In genomic region chrX:132631579-132632232, GRCh38 we compare ENCODE assay signal across 8 cellular contexts.
A peak's percentile ranks its signal among the peaks of the same experiment; 100 is the strongest.
DNase-seq lines count a peak whose midpoint lies in the region; ATAC-seq and TF ChIP-seq lines count a peak whose summit lies in the region.

No MANE protein-coding gene starts in this region.

- H3K27ac Mint-ChIP-seq in CD4-positive, alpha-beta memory T cell: no peak overlapping the region
- no peak overlapping the region for H3K27ac Mint-ChIP-seq in activated T-helper 2 cell treated with anti-CD3 and anti-CD28 coated beads, Interferon-gamma antibody, Interleukin-2, Interleukin-4, amounts not matched to agents 10 μg/mL and 5 μg/mL and 100 μg/mL, durations not matched to agents 14 hours and 24 hours and 36 hours

- no peak overlapping the region for H3K4me3 ChIP-seq in CD4-positive, alpha-beta memory T cell (ENCODE audit: low read length in 2 of 2)
- no peak overlapping the region for H3K4me3 ChIP-seq in NB4 (ENCODE audit: low read depth, low read length)
- no peak overlapping the region for H3K4me3 ChIP-seq in right lobe of liver

- no peak overlapping the region for H3K27ac ChIP-seq in CD4-positive, alpha-beta memory T cell (ENCODE audit: low read depth, low read length)
- H3K27ac ChIP-seq in right lobe of liver: no peak overlapping the region

- CTCF ChIA-PET in CD4-positive, alpha-beta memory T cell (lab: Charles Lee; ENCODE audit: partially characterized antibody): interaction anchor here (0.7 to 2.7 kb wide), 11 partner anchors 10 to 804 kb away, joined by 3 to 30 read pairs (median 5); no protein-coding TSS in a partner anchor

- TF ChIP-seq CTCF in NB4 (IDR thresholded peaks at IDR 0.05; ENCODE audit: low read depth, low read length) (peak; percentile 23), right lobe of liver (IDR thresholded peaks at IDR 0.05) (peak; percentile 40 to 65 (median 58))

- no peak for TF ChIP-seq POLR2A in NB4 (IDR thresholded peaks at IDR 0.05; ENCODE audit: extremely low read depth, insufficient read length)
- TF ChIP-seq POLR2A in right lobe of liver (IDR thresholded peaks at IDR 0.05): no peak

- H3K36me3 Mint-ChIP-seq in CD4-positive, alpha-beta memory T cell: no peaks in the 10 kb centered on the region
- H3K36me3 Mint-ChIP-seq in activated T-helper 2 cell treated with anti-CD3 and anti-CD28 coated beads, Interferon-gamma antibody, Interleukin-2, Interleukin-4, amounts not matched to agents 10 μg/mL and 5 μg/mL and 100 μg/mL, durations not matched to agents 14 hours and 24 hours and 36 hours (ENCODE audit: low read depth): no peaks in the 10 kb centered on the region

- DNase-seq in CD4-positive, alpha-beta memory T cell: peak in 4 of 5 donors; percentile 18 to 37 (median 26)
- peak; percentile 49 for DNase-seq in NB4 (ENCODE audit: low read depth)
- peak; percentile 6 to 37 for DNase-seq in T47D (ENCODE audit: low read depth in 1 of 2, low spot score in 1 of 2)
- no peak for DNase-seq in right lobe of liver
- no peak for DNase-seq in mesenteric fat pad (ENCODE audit: low spot score)
- no peak for DNase-seq in activated gamma-delta T cell treated with Interleukin-2 at 50 U/mL for 16 hours
- DNase-seq in activated T-helper 2 cell treated with anti-CD3 and anti-CD28 coated beads, Interferon-gamma antibody, Interleukin-2, Interleukin-4, amounts not matched to agents 10 μg/mL and 5 μg/mL and 100 μg/mL, durations not matched to agents 14 hours and 24 hours and 36 hours (ENCODE audit: low spot score): no peak

- POLR2A ChIA-PET in CD4-positive, alpha-beta memory T cell (lab: Charles Lee; ENCODE audit: partially characterized antibody): interaction anchor here (1.2 kb wide), 1 partner anchor 10 kb away, joined by 3 read pairs; no protein-coding TSS in a partner anchor

- no peaks in the 10 kb centered on the region for H3K9me3 ChIP-seq in CD4-positive, alpha-beta memory T cell (ENCODE audit: control insufficient read depth in 1 of 2, low read length in 2 of 2)
- H3K9me3 ChIP-seq in right lobe of liver: no peaks in the 10 kb centered on the region

- WGBS in right lobe of liver (ENCODE audit: insufficient coverage, low coverage, low lambda C conversion rate, missing lambda C conversion rate): 26% methylated on average over 3 of the region's 3 CpGs

- intact Hi-C loops in CD4-positive, alpha-beta memory T cell (cut with micrococcal nuclease): loop anchor here (1.0 kb wide), 4 partner anchors 339 to 790 kb away; no protein-coding TSS in a partner anchor
- intact Hi-C loops in right lobe of liver (cut with DNase I): no loop called here
- intact Hi-C loops in activated T-helper 2 cell treated with anti-CD3 and anti-CD28 coated beads, Interferon-gamma antibody, Interleukin-2, Interleukin-4, amounts not matched to agents 10 μg/mL and 5 μg/mL and 100 μg/mL, durations not matched to agents 14 hours and 24 hours and 36 hours (cut with micrococcal nuclease): loop anchor here (1.0 to 5.0 kb wide), 2 partner anchors 338 to 404 kb away; no protein-coding TSS in a partner anchor

- H3K27me3 ChIP-seq in CD4-positive, alpha-beta memory T cell (ENCODE audit: insufficient read depth, low read length): no peaks in the 10 kb centered on the region
- H3K27me3 ChIP-seq in right lobe of liver: no peaks in the 10 kb centered on the region

- in situ Hi-C loops in T47D (cut with HindIII; ENCODE audit: low pct_unique_long_range_greater_than_20kb, low sequenced_read_pairs): no loop called here

- H3K36me3 ChIP-seq in CD4-positive, alpha-beta memory T cell (ENCODE audit: insufficient read depth, low read length): no peaks in the 10 kb centered on the region
- H3K36me3 ChIP-seq in right lobe of liver: no peaks in the 10 kb centered on the region

- peaks cover 0 to 3% of the 10 kb centered on the region in 2 donors for H3K27me3 Mint-ChIP-seq in CD4-positive, alpha-beta memory T cell
- H3K27me3 Mint-ChIP-seq in activated T-helper 2 cell treated with anti-CD3 and anti-CD28 coated beads, Interferon-gamma antibody, Interleukin-2, Interleukin-4, amounts not matched to agents 10 μg/mL and 5 μg/mL and 100 μg/mL, durations not matched to agents 14 hours and 24 hours and 36 hours (ENCODE audit: low read depth): peaks cover 4% of the 10 kb centered on the region

- H3K9me3 Mint-ChIP-seq in CD4-positive, alpha-beta memory T cell: no peaks in the 10 kb centered on the region
- no peaks in the 10 kb centered on the region for H3K9me3 Mint-ChIP-seq in activated T-helper 2 cell treated with anti-CD3 and anti-CD28 coated beads, Interferon-gamma antibody, Interleukin-2, Interleukin-4, amounts not matched to agents 10 μg/mL and 5 μg/mL and 100 μg/mL, durations not matched to agents 14 hours and 24 hours and 36 hours

- H3K4me1 ChIP-seq in CD4-positive, alpha-beta memory T cell (ENCODE audit: insufficient read depth, low read length): no peaks in the 10 kb centered on the region
- no peaks in the 10 kb centered on the region for H3K4me1 ChIP-seq in right lobe of liver

- peak; percentile 90 for ATAC-seq in GM18907 (IDR thresholded peaks at IDR 0.05; ENCODE audit: unreplicated experiment)
- ATAC-seq in right lobe of liver: peak; percentile 63 to 79 (median 76)

- peaks cover 0 to 2% (median 0%) of the 10 kb centered on the region in 4 donors for H3K4me1 Mint-ChIP-seq in CD4-positive, alpha-beta memory T cell
- no peaks in the 10 kb centered on the region for H3K4me1 Mint-ChIP-seq in activated T-helper 2 cell treated with anti-CD3 and anti-CD28 coated beads, Interferon-gamma antibody, Interleukin-2, Interleukin-4, amounts not matched to agents 10 μg/mL and 5 μg/mL and 100 μg/mL, durations not matched to agents 14 hours and 24 hours and 36 hours (ENCODE audit: low read depth)

- no peak overlapping the region for H3K4me3 Mint-ChIP-seq in CD4-positive, alpha-beta memory T cell
- no peak overlapping the region for H3K4me3 Mint-ChIP-seq in activated T-helper 2 cell treated with anti-CD3 and anti-CD28 coated beads, Interferon-gamma antibody, Interleukin-2, Interleukin-4, amounts not matched to agents 10 μg/mL and 5 μg/mL and 100 μg/mL, durations not matched to agents 14 hours and 24 hours and 36 hours (ENCODE audit: low read depth)

Comparison
In these comparisons a context has a peak if more than half of its experiments do, and no peak if none do; other contexts are left out.
1. DNase-seq: peak in CD4-positive, alpha-beta memory T cell (4 of 5), NB4 (single experiment) and T47D (2 of 2); none in right lobe of liver (0 of 3), mesenteric fat pad (single experiment), activated gamma-delta T cell treated with Interleukin-2 at 50 U/mL for 16 hours (single experiment) and activated T-helper 2 cell treated with anti-CD3 and anti-CD28 coated beads, Interferon-gamma antibody, Interleukin-2, Interleukin-4, amounts not matched to agents 10 μg/mL and 5 μg/mL and 100 μg/mL, durations not matched to agents 14 hours and 24 hours and 36 hours (single experiment).
2. intact Hi-C loops: an anchor here in CD4-positive, alpha-beta memory T cell (1.0 kb wide) and activated T-helper 2 cell treated with anti-CD3 and anti-CD28 coated beads, Interferon-gamma antibody, Interleukin-2, Interleukin-4, amounts not matched to agents 10 μg/mL and 5 μg/mL and 100 μg/mL, durations not matched to agents 14 hours and 24 hours and 36 hours (1.0 to 5.0 kb wide); none called in right lobe of liver.